8 cellular contexts compared by ENCODE assay signal in the genomic region with DNA sequence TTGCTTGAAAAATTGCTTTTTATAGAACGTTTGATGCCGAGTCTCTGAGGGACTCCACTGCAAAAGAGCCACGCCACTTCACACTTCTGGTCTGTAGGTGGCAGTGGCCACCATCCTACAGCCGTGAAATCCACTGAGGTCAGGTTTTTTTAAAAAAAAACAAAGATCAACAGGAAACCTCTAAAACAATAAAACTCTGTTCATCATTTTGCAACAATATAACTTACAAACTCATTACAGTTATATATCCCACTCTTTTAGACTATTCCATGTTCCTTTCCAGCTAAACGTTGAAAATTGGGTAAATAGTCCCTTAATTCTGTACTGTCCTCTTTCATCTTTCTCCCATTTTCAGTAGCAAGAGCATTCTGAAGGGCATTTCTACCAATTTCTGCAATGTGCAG.
A peak's percentile ranks its signal among the peaks of the same experiment; 100 is the strongest.
DNase-seq lines count a peak whose midpoint lies in the region; ATAC-seq and TF ChIP-seq lines count a peak whose summit lies in the region.

No MANE protein-coding gene starts in this region.

- H3K9me3 ChIP-seq in neuron (ENCODE audit: low read length): no peaks in the 10 kb centered on the region

- H3K27me3 ChIP-seq in neuron (ENCODE audit: insufficient read depth, low read length): no peaks in the 10 kb centered on the region

- H3K4me3 ChIP-seq in epithelial cell of esophagus (ENCODE audit: low read length) (no peak overlapping the region), neuron (ENCODE audit: low read length) (no peak overlapping the region)

- H3K4me1 ChIP-seq in neuron (ENCODE audit: insufficient read depth, low read length): peaks cover 17% of the 10 kb centered on the region

- peak; percentile 28 for DNase-seq in activated naive CD4-positive, alpha-beta T cell treated with anti-CD3 and anti-CD28 coated beads for 36 hours
- no peak for DNase-seq in activated naive CD4-positive, alpha-beta T cell treated with Interleukin-2 at 50 U/mL for 16 hours
- DNase-seq in H4 (ENCODE audit: low spot score) (peak; percentile 53), LoVo (ENCODE audit: low spot score) (peak; percentile 29), SK-MEL-5 (ENCODE audit: low read depth, low spot score) (peak; percentile 70), epithelial cell of esophagus (ENCODE audit: low read depth) (peak; percentile 44)
- DNase-seq in activated CD8-positive, alpha-beta memory T cell treated with anti-CD3 and anti-CD28 coated beads, Interleukin-2, amount 10 ng/mL, durations not matched to agents 7 days and 5 days: no peak

- H3K4me1 Mint-ChIP-seq in activated naive CD4-positive, alpha-beta T cell treated with anti-CD3 and anti-CD28 coated beads for 36 hours (ENCODE audit: low read depth): no peaks in the 10 kb centered on the region
- no peaks in the 10 kb centered on the region for H3K4me1 Mint-ChIP-seq in activated CD8-positive, alpha-beta memory T cell treated with anti-CD3 and anti-CD28 coated beads, Interleukin-2, amount 10 ng/mL, durations not matched to agents 7 days and 5 days

- no peaks in the 10 kb centered on the region for H3K36me3 Mint-ChIP-seq in activated naive CD4-positive, alpha-beta T cell treated with anti-CD3 and anti-CD28 coated beads for 36 hours (ENCODE audit: low read depth)
- H3K36me3 Mint-ChIP-seq in activated CD8-positive, alpha-beta memory T cell treated with anti-CD3 and anti-CD28 coated beads, Interleukin-2, amount 10 ng/mL, durations not matched to agents 7 days and 5 days: no peaks in the 10 kb centered on the region

- H3K27ac Mint-ChIP-seq in activated naive CD4-positive, alpha-beta T cell treated with anti-CD3 and anti-CD28 coated beads for 36 hours: no peak overlapping the region
- H3K27ac Mint-ChIP-seq in activated CD8-positive, alpha-beta memory T cell treated with anti-CD3 and anti-CD28 coated beads, Interleukin-2, amount 10 ng/mL, durations not matched to agents 7 days and 5 days: no peak overlapping the region

- H3K4me3 Mint-ChIP-seq in activated naive CD4-positive, alpha-beta T cell treated with anti-CD3 and anti-CD28 coated beads for 36 hours: no peak overlapping the region
- no peak overlapping the region for H3K4me3 Mint-ChIP-seq in activated CD8-positive, alpha-beta memory T cell treated with anti-CD3 and anti-CD28 coated beads, Interleukin-2, amount 10 ng/mL, durations not matched to agents 7 days and 5 days

- H3K36me3 ChIP-seq in neuron (ENCODE audit: insufficient read depth, low read length): no peaks in the 10 kb centered on the region

- peak overlapping the region; percentile 13 for H2AFZ ChIP-seq in neuron (ENCODE audit: low read depth, low read length)

- no peak for ATAC-seq in activated CD8-positive, alpha-beta memory T cell treated with anti-CD3 and anti-CD28 coated beads, Interleukin-2, amount 10 ng/mL, durations not matched to agents 7 days and 5 days

- peaks cover 5% of the 10 kb centered on the region for H3K27me3 Mint-ChIP-seq in activated naive CD4-positive, alpha-beta T cell treated with anti-CD3 and anti-CD28 coated beads for 36 hours (ENCODE audit: low read depth)
- no peaks in the 10 kb centered on the region for H3K27me3 Mint-ChIP-seq in activated CD8-positive, alpha-beta memory T cell treated with anti-CD3 and anti-CD28 coated beads, Interleukin-2, amount 10 ng/mL, durations not matched to agents 7 days and 5 days

- H3K9me3 Mint-ChIP-seq in activated naive CD4-positive, alpha-beta T cell treated with anti-CD3 and anti-CD28 coated beads for 36 hours: peaks cover 3% of the 10 kb centered on the region
- no peaks in the 10 kb centered on the region for H3K9me3 Mint-ChIP-seq in activated CD8-positive, alpha-beta memory T cell treated with anti-CD3 and anti-CD28 coated beads, Interleukin-2, amount 10 ng/mL, durations not matched to agents 7 days and 5 days (ENCODE audit: low read depth)

- intact Hi-C loops in activated naive CD4-positive, alpha-beta T cell treated with anti-CD3 and anti-CD28 coated beads for 36 hours (cut with micrococcal nuclease): loop anchor here (1.0 to 10.0 kb wide), 3 partner anchors 122 to 578 kb away; no protein-coding TSS in a partner anchor

- peak; percentile 91 for TF ChIP-seq CTCF in epithelial cell of esophagus (IDR thresholded peaks at IDR 0.05; ENCODE audit: insufficient read depth, low read depth, low read length, missing control alignments)

- CTCF ChIA-PET in activated naive CD4-positive, alpha-beta T cell treated with anti-CD3 and anti-CD28 coated beads for 36 hours (lab: Charles Lee): interaction anchor here (0.6 to 1.5 kb wide), 3 partner anchors 122 to 299 kb away, joined by 3 to 7 read pairs (median 5); no protein-coding TSS in a partner anchor
- CTCF ChIA-PET in activated CD8-positive, alpha-beta memory T cell treated with anti-CD3 and anti-CD28 coated beads, Interleukin-2, amount 10 ng/mL, durations not matched to agents 7 days and 5 days (lab: Charles Lee): interaction anchor here (0.8 to 1.3 kb wide), 3 partner anchors 122 to 1808 kb away, joined by 3 to 4 read pairs (median 3); no protein-coding TSS in a partner anchor

- in situ Hi-C loops in SK-MEL-5 (cut with HindIII; ENCODE audit: low pct_unique_long_range_greater_than_20kb, low sequenced_read_pairs): no loop called here

Comparison
In these comparisons a context has a peak if more than half of its experiments do, and no peak if none do; other contexts are left out.
1. DNase-seq: peak in activated naive CD4-positive, alpha-beta T cell treated with anti-CD3 and anti-CD28 coated beads for 36 hours (single experiment), H4 (single experiment), LoVo (single experiment), SK-MEL-5 (single experiment) and epithelial cell of esophagus (single experiment); none in activated naive CD4-positive, alpha-beta T cell treated with Interleukin-2 at 50 U/mL for 16 hours (single experiment) and activated CD8-positive, alpha-beta memory T cell treated with anti-CD3 and anti-CD28 coated beads, Interleukin-2, amount 10 ng/mL, durations not matched to agents 7 days and 5 days (single experiment).